12 cellular contexts compared by ENCODE assay signal in genomic region chr18:24923138-24923537, GRCh38.
DNase-seq lines count a peak whose midpoint lies in the region; ATAC-seq and TF ChIP-seq lines count a peak whose summit lies in the region.
"Had no signal": no experiment of that assay in that cellular context is flagged by ENCODE, and none has a peak within 500 bp of the region (broad histone marks: within the 10 kb centered on the region; RNA-seq: fewer than 3 reads in every experiment).

No MANE protein-coding gene starts in this region.

- TF ChIP-seq POLR2A in adrenal gland (IDR thresholded peaks at IDR 0.05) = no peak

- H3K4me3 Mint-ChIP-seq in memory B cell = peak overlapping the region; percentile 2
- H3K4me3 Mint-ChIP-seq in activated T-cell treated with anti-CD3 and anti-CD28 coated beads, Interleukin-2, amount 50 U/mL, for 4 hours = no peak overlapping the region

- intact Hi-C loops in adrenal gland (cut with DNase I) = no loop called here

- no peak overlapping the region for H3K4me3 ChIP-seq in adrenal gland
- H3K4me3 ChIP-seq: cardiac muscle cell had no signal

- H3K27ac ChIP-seq in adrenal gland = no peak overlapping the region
- H3K27ac ChIP-seq: cardiac muscle cell had no signal

- H3K4me1 Mint-ChIP-seq in memory B cell = peaks cover 37% of the 10 kb centered on the region
- peaks cover 5% of the 10 kb centered on the region for H3K4me1 Mint-ChIP-seq in activated T-cell treated with anti-CD3 and anti-CD28 coated beads, Interleukin-2, amount 50 U/mL, for 4 hours (ENCODE audit: low read depth)

- ATAC-seq in GM19025 (IDR thresholded peaks at IDR 0.05; ENCODE audit: low read depth, unreplicated experiment) (peak; percentile 82), GM21723 (IDR thresholded peaks at IDR 0.05; ENCODE audit: unreplicated experiment) (peak; percentile 96), HG03135 (IDR thresholded peaks at IDR 0.05; ENCODE audit: unreplicated experiment) (peak; percentile 87), memory B cell (ENCODE audit: low read depth) (peak; percentile 75)
- ATAC-seq in activated T-cell treated with anti-CD3 and anti-CD28 coated beads, Interleukin-2, amount 50 U/mL, for 4 hours = no peak

- H3K4me1 ChIP-seq in adrenal gland (replicated peaks in 1 of 2) = no peaks in the 10 kb centered on the region

- H3K9me3 ChIP-seq in adrenal gland (replicated peaks in 1 of 3) = no peaks in the 10 kb centered on the region
- H3K9me3 ChIP-seq: Caco-2 had no signal

- no peaks in the 10 kb centered on the region for H3K9me3 Mint-ChIP-seq in memory B cell
- no peaks in the 10 kb centered on the region for H3K9me3 Mint-ChIP-seq in activated T-cell treated with anti-CD3 and anti-CD28 coated beads, Interleukin-2, amount 50 U/mL, for 4 hours

- TF ChIP-seq CTCF in adrenal gland (IDR thresholded peaks at IDR 0.05) (no peak), GM13976 (IDR thresholded peaks at IDR 0.05; ENCODE audit: borderline replicate concordance, control extremely low read depth, extremely low read depth, insufficient read depth, missing control alignments) (no peak)

- peaks cover 4% of the 10 kb centered on the region for H3K27me3 ChIP-seq in adrenal gland

- no peaks in the 10 kb centered on the region for H3K27me3 Mint-ChIP-seq in memory B cell
- no peaks in the 10 kb centered on the region for H3K27me3 Mint-ChIP-seq in activated T-cell treated with anti-CD3 and anti-CD28 coated beads, Interleukin-2, amount 50 U/mL, for 4 hours (ENCODE audit: low read depth)

- no peaks in the 10 kb centered on the region for H3K36me3 ChIP-seq in adrenal gland (replicated peaks in 1 of 2)
- H3K36me3 ChIP-seq: cardiac muscle cell had no signal

- 0 to 63% (median 28%) methylated on average over 1 of the region's 1 CpG for WGBS in adrenal gland, 4 donors

- peak overlapping the region; percentile 66 for H3K27ac Mint-ChIP-seq in memory B cell

- DNase-seq in memory B cell (ENCODE audit: low spot score in 2 of 2) = no peak
- DNase-seq in adrenal gland = no peak
- DNase-seq in HPDE6-E6E7 (ENCODE audit: extremely low spot score) = no peak
- no peak for DNase-seq in activated T-cell treated with anti-CD3 and anti-CD28 coated beads, Interleukin-2, amount 50 U/mL, for 4 hours
- no peak for DNase-seq in GM13976 (ENCODE audit: low spot score)
- DNase-seq: Caco-2; NCI-H187; stimulated activated naive CD4-positive, alpha-beta T cell treated with Interleukin-2 at 50 U/mL for 16 hours had no signal

- H3K36me3 Mint-ChIP-seq in memory B cell = no peaks in the 10 kb centered on the region
- H3K36me3 Mint-ChIP-seq in activated T-cell treated with anti-CD3 and anti-CD28 coated beads, Interleukin-2, amount 50 U/mL, for 4 hours (ENCODE audit: insufficient read depth) = no peaks in the 10 kb centered on the region

- in situ Hi-C loops in GM13976 (cut with MboI; ENCODE audit: low sequenced_read_pairs, unreplicated experiment) = no loop called here

Comparison
In these comparisons a context has a peak if more than half of its experiments do, and no peak if none do; other contexts are left out.
1. ATAC-seq: peak in GM19025 (single experiment), GM21723 (single experiment), HG03135 (single experiment) and memory B cell (single experiment); none in activated T-cell treated with anti-CD3 and anti-CD28 coated beads, Interleukin-2, amount 50 U/mL, for 4 hours (0 of 2).